2 cellular contexts compared by ENCODE assay signal in the genomic region with DNA sequence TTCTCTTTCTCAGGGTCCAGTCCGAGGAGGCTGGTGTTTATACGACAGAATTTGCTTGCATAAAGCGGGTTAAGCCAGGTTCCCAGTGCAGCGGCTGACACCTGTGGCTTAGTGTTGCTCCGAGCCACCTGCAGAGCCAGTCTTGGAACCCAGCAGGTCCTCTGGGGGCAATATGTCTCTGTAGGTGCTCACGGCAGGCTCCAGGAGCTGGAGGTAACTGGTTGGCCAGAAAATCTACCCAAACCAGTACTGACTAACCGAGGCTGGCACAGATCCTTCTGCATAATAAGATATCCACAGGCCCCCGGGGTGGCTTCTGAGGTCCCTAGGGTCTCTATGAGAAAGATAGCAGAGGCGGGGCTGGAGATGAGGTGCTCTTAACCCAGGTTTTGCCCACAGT.
TF ChIP-seq lines count a peak whose summit lies in the region.

No MANE protein-coding gene starts in this region.

TF ChIP-seq in liver, 16 proteins besides CTCF, POLR2A, EP300 and RAD21 (continued from another document):
- no peak for TF ChIP-seq HNF4G (IDR thresholded peaks at IDR 0.05)
- TF ChIP-seq RXRA (IDR thresholded peaks at IDR 0.05): no peak
- no peak for TF ChIP-seq FOXA2 (IDR thresholded peaks at IDR 0.05)
- no peak for TF ChIP-seq TAF1 (conservative IDR thresholded peaks at IDR 0.05)
- no peak for TF ChIP-seq REST (IDR thresholded peaks at IDR 0.05)
- no peak for TF ChIP-seq ZBTB33 (IDR thresholded peaks at IDR 0.05)
- TF ChIP-seq HNF4A (conservative IDR thresholded peaks at IDR 0.05): no peak

TF ChIP-seq in HepG2, 621 proteins besides CTCF, POLR2A, EP300 and RAD21 (continued from another document):
- no peak for TF ChIP-seq KMT2A (CRISPR knock-in tag; IDR thresholded peaks at IDR 0.05)
- no peak for TF ChIP-seq ZSCAN25 (CRISPR knock-in tag; IDR thresholded peaks at IDR 0.05)
- TF ChIP-seq, protein P1, sequence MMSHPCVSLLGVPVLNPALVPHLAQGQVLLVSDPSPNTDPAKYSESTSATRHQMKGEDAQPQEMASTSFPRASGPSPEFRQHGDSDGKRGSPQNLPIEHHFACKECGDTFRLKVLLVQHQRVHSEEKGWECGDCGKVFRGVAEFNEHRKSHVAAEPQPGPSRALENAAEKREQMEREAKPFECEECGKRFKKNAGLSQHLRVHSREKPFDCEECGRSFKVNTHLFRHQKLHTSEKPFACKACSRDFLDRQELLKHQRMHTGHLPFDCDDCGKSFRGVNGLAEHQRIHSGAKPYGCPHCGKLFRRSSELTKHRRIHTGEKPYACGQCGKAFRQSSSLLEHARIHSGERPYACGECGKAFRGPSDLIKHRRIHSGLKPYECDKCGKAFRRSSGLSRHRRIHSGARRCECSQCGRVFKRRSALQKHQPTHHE (CRISPR knock-in tag; IDR thresholded peaks at IDR 0.05; ENCODE audit: borderline replicate concordance): no peak
- TF ChIP-seq POLR2AphosphoS2 (IDR thresholded peaks at IDR 0.05; ENCODE audit: low read depth, low read length): no peak
- TF ChIP-seq ZNF816 (CRISPR knock-in tag; IDR thresholded peaks at IDR 0.05; ENCODE audit: borderline replicate concordance): no peak
- TF ChIP-seq ZNF251 (CRISPR knock-in tag; IDR thresholded peaks at IDR 0.05): no peak
- no peak for TF ChIP-seq NFATC3 (CRISPR knock-in tag; IDR thresholded peaks at IDR 0.05)
- TF ChIP-seq CREBL2 (CRISPR knock-in tag; IDR thresholded peaks at IDR 0.05; ENCODE audit: borderline replicate concordance): no peak
- TF ChIP-seq ZNF781 (CRISPR knock-in tag; IDR thresholded peaks at IDR 0.05; ENCODE audit: borderline replicate concordance, not compliant biosample characterization): no peak
- no peak for TF ChIP-seq FOXK2 (IDR thresholded peaks at IDR 0.05)
